Comparison of ENCODE assay signal across 28 cellular contexts in genomic region chr1:57312869-57313268, GRCh38.
"Had no signal": no experiment of that assay in that cellular context is flagged by ENCODE, and none has a peak within 500 bp of the region (broad histone marks: within the 10 kb centered on the region; RNA-seq: fewer than 3 reads in every experiment).

No MANE protein-coding gene starts in this region.

- DNase-seq: effector CD8-positive, alpha-beta T cell; endodermal cell; foreskin fibroblast; gastrocnemius medialis; head of caudate nucleus; left cardiac atrium; left lung; mesenchymal stem cell; midbrain; natural killer cell; stimulated activated CD4-positive, alpha-beta T cell treated with anti-CD3 and anti-CD28 coated beads, Interleukin-12 subunit alpha, Interleukin-12 subunit beta, amount 100 ng/mL, for 4 hours; stimulated activated CD4-positive, alpha-beta T cell treated with anti-CD3 and anti-CD28 coated beads, Interleukin-1b, Interleukin-23, amount 100 ng/mL, for 48 hours; stimulated activated CD4-positive, alpha-beta T cell treated with anti-CD3 and anti-CD28 coated beads, Interleukin-4, amount 100 ng/mL, for 1 hour; stimulated activated CD8-positive, alpha-beta memory T cell treated with anti-CD3 and anti-CD28 coated beads, Interleukin-4, amount 100 ng/mL, for 48 hours; stimulated activated naive CD4-positive, alpha-beta T cell; transverse colon; upper lobe of right lung; uterus had no signal

- ATAC-seq: esophagus mucosa, gastrocnemius medialis, left cardiac atrium, left lung, natural killer cell, sciatic nerve, upper lobe of right lung had no signal

- H3K27ac ChIP-seq: epithelial cell of prostate, gastrocnemius medialis, left lung, neutrophil, prostate gland, right atrium auricular region, transverse colon, upper lobe of right lung, uterus had no signal

- H3K9me3 Mint-ChIP-seq: natural killer cell had no signal

- H3K27me3 ChIP-seq: gastrocnemius medialis, left lung, neutrophil, right atrium auricular region, transverse colon, upper lobe of right lung, uterus had no signal

- H3K4me3 Mint-ChIP-seq: central memory CD8-positive, alpha-beta T cell; endodermal cell; natural killer cell had no signal

- H3K4me1 ChIP-seq: gastrocnemius medialis, left lung, prostate gland, right atrium auricular region, transverse colon, upper lobe of right lung, uterus had no signal

- H3K9me3 ChIP-seq: gastrocnemius medialis, left lung, neutrophil, prostate gland, right atrium auricular region, transverse colon, upper lobe of right lung, uterus had no signal

- H3K36me3 Mint-ChIP-seq: natural killer cell had no signal

- H3K36me3 ChIP-seq: gastrocnemius medialis, left lung, neutrophil, prostate gland, right atrium auricular region, transverse colon, upper lobe of right lung, uterus had no signal

- H3K27me3 Mint-ChIP-seq: central memory CD8-positive, alpha-beta T cell had no signal

- H3K27ac Mint-ChIP-seq: endodermal cell, natural killer cell had no signal

- FAIRE-seq: colon, islet of Langerhans had no signal

- H3K4me3 ChIP-seq: gastrocnemius medialis, left lung, prostate gland, right atrium auricular region, smooth muscle cell, transverse colon, upper lobe of right lung, uterus had no signal
